Comparison of ENCODE assay signal across 14 cellular contexts in the genomic region with DNA sequence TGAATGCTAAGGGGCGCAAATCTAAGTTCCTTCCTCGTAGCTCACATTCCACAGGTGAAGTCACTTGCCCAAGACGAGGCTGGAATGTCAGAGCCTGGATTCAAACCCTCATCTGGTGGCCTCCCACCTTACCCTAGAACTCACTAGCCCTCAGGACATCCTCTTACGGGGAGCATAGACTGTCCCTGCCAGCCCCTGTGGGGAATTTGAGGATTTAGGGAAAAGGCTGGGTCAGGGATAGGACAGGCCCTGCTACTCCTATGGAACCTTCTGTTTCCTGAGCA. TPM values are rescaled to one million over a fixed set of nuclear protein-coding genes. Genes with fewer than 3 reads are reported as not detected.
DNase-seq lines count a peak whose midpoint lies in the region; ATAC-seq, FAIRE-seq and TF ChIP-seq lines count a peak whose summit lies in the region.
"Had no signal": no experiment of that assay in that cellular context is flagged by ENCODE, and none has a peak within 500 bp of the region (broad histone marks: within the 10 kb centered on the region; RNA-seq: fewer than 3 reads in every experiment).

No MANE protein-coding gene starts in this region.

- no peak for TF ChIP-seq CTCF in right lobe of liver (IDR thresholded peaks at IDR 0.05)
- no peak for TF ChIP-seq CTCF in HepG2 (CRISPR knock-in tag; IDR thresholded peaks at IDR 0.05)
- TF ChIP-seq CTCF in left ventricle myocardium inferior (IDR thresholded peaks at IDR 0.05; ENCODE audit: borderline replicate concordance), result no peak
- no peak for TF ChIP-seq CTCF in parathyroid adenoma (IDR thresholded peaks at IDR 0.05)

- H3K4me3 ChIP-seq in right lobe of liver (no peak overlapping the region), HepG2 (replicated peaks in 1 of 3; ENCODE audit: insufficient read depth in 1 of 3, low read depth in 2 of 3, low read length in 3 of 3) (no peak overlapping the region), left ventricle myocardium inferior (no peak overlapping the region), parathyroid adenoma (ENCODE audit: low read depth, low read length) (no peak overlapping the region), aorta (ENCODE audit: low read length in 2 of 2) (no peak overlapping the region)
- H3K4me3 ChIP-seq: HAP-1 had no signal

- H3K79me2 ChIP-seq in HepG2 (ENCODE audit: insufficient read depth, low read length), result no peaks in the 10 kb centered on the region
- H3K79me2 ChIP-seq in parathyroid adenoma, result peaks cover 32% of the 10 kb centered on the region

- H3K4me1 ChIP-seq in right lobe of liver (peaks cover 0 to 31% (median 19%) of the 10 kb centered on the region in 4 donors), HepG2 (ENCODE audit: insufficient read depth, low read length) (no peaks in the 10 kb centered on the region), left ventricle myocardium inferior (peaks cover 83% of the 10 kb centered on the region), parathyroid adenoma (peaks cover 20% of the 10 kb centered on the region), aorta (ENCODE audit: control insufficient read depth in 1 of 2, insufficient read depth in 2 of 2, low read length in 2 of 2) (peaks cover 0 to 4% of the 10 kb centered on the region in 2 donors)

- H3K9ac ChIP-seq in HepG2 (ENCODE audit: insufficient read depth, low read depth, low read length) (no peak overlapping the region), parathyroid adenoma (no peak overlapping the region)

- H3K27me3 ChIP-seq in right lobe of liver, result no peaks in the 10 kb centered on the region
- no peaks in the 10 kb centered on the region for H3K27me3 ChIP-seq in HepG2 (ENCODE audit: control insufficient read depth in 1 of 2, insufficient read depth in 2 of 2, low read length in 2 of 2)
- no peaks in the 10 kb centered on the region for H3K27me3 ChIP-seq in left ventricle myocardium inferior (ENCODE audit: low read depth)
- no peaks in the 10 kb centered on the region for H3K27me3 ChIP-seq in parathyroid adenoma (ENCODE audit: control insufficient read depth, insufficient read depth, low read length)
- no peaks in the 10 kb centered on the region for H3K27me3 ChIP-seq in aorta (ENCODE audit: control insufficient read depth in 1 of 2, insufficient read depth in 2 of 2, low read length in 1 of 2)

- FAIRE-seq in HepG2 (lab: Jason Lieb, UNC), result no peak
- FAIRE-seq: bronchial epithelial cell had no signal

- intact Hi-C loops in right lobe of liver (cut with DNase I), result no loop called here
- intact Hi-C loops in HepG2 (cut with micrococcal nuclease; ENCODE audit: unreplicated experiment), result no loop called here
- intact Hi-C loops in left ventricle myocardium inferior (cut with micrococcal nuclease), result no loop called here
- intact Hi-C loops in aorta (cut with DNase I), result no loop called here

- TF ChIP-seq EP300 in HepG2 (IDR thresholded peaks at IDR 0.05; ENCODE audit: low read depth in 2 of 2, low read length in 2 of 2) (no peak), HepG2 (CRISPR knock-in tag; IDR thresholded peaks at IDR 0.05; ENCODE audit: borderline replicate concordance) (no peak)

- ATAC-seq in right lobe of liver (no peak), HepG2 (no peak), aorta (ENCODE audit: low FRiP score) (peak; percentile 4), HG02938 (IDR thresholded peaks at IDR 0.05; ENCODE audit: unreplicated experiment) (no peak)

- peak overlapping the region in 2 of 3 donors; percentile 57 to 69 for H3K27ac ChIP-seq in right lobe of liver
- H3K27ac ChIP-seq in HepG2 (ENCODE audit: extremely low read length, insufficient read depth, low read length), result no peak overlapping the region
- H3K27ac ChIP-seq in left ventricle myocardium inferior (replicated peaks), result peak overlapping the region; percentile 74
- H3K27ac ChIP-seq in parathyroid adenoma, result peak overlapping the region; percentile 12
- H3K27ac ChIP-seq in aorta (ENCODE audit: low read depth in 1 of 2, low read length in 2 of 2), result peak overlapping the region in 1 of 2 donors; percentile 16

- TF ChIP-seq POLR2A in right lobe of liver (IDR thresholded peaks at IDR 0.05), result no peak
- no peak for TF ChIP-seq POLR2A in HepG2 (IDR thresholded peaks at IDR 0.05; ENCODE audit: insufficient read depth in 1 of 2, low read depth in 2 of 2, low read length in 2 of 2)

- TF ChIP-seq RAD21 in HepG2 (CRISPR knock-in tag; IDR thresholded peaks at IDR 0.05), result no peak

- in situ Hi-C loops in HepG2 (cut with HindIII; ENCODE audit: extremely low pct_ligation_motif_present, low pct_unique_long_range_greater_than_20kb), result no loop called here

- BruUV-seq in HepG2 (replicated peaks; lab: Mats Ljungman, UMichigan), result no TSS peak

- DNase-seq in right lobe of liver (no peak), HepG2 (ENCODE audit: low spot score) (no peak), left ventricle myocardium inferior (no peak), aorta (no peak), DMS153 (lab: John Stamatoyannopoulos, UW) (no peak)
- DNase-seq in stimulated activated CD4-positive, alpha-beta T cell treated with anti-CD3 and anti-CD28 coated beads, Interleukin-2, amount 100 ng/mL, for 48 hours, result no peak
- DNase-seq: activated effector memory CD4-positive, alpha-beta T cell treated with anti-CD3 and anti-CD28 coated beads, Interleukin-2, amount 50 U/mL, for 16 hours; NCI-H1092 treated with DMSO at 0.1 percent for 48 hours; NCI-H226; retina had no signal

- H3K9me3 ChIP-seq in right lobe of liver (no peaks in the 10 kb centered on the region), HepG2 (ENCODE audit: low read length) (no peaks in the 10 kb centered on the region), left ventricle myocardium inferior (replicated peaks) (no peaks in the 10 kb centered on the region), parathyroid adenoma (ENCODE audit: control insufficient read depth, low read length) (no peaks in the 10 kb centered on the region), aorta (ENCODE audit: control insufficient read depth, low read length) (no peaks in the 10 kb centered on the region)
- H3K9me3 ChIP-seq: HAP-1 had no signal

- 100% methylated on average over 1 of the region's 4 CpGs for WGBS in right lobe of liver (ENCODE audit: insufficient coverage, low coverage, low lambda C conversion rate, missing lambda C conversion rate)
- 60% methylated on average over 2 of the region's 4 CpGs for WGBS in HepG2 (ENCODE audit: low lambda C conversion rate)
- 55 to 66% methylated on average over 4 of the region's 4 CpGs for WGBS in aorta, 2 donors

- H3K4me2 ChIP-seq in HepG2 (ENCODE audit: low read depth, low read length) (no peak overlapping the region), parathyroid adenoma (ENCODE audit: low read length) (no peak overlapping the region)

- no peak overlapping the region for H2AFZ ChIP-seq in HepG2 (ENCODE audit: low read length)
- H2AFZ ChIP-seq in parathyroid adenoma, result no peak overlapping the region

- H3K36me3 ChIP-seq in right lobe of liver (no peaks in the 10 kb centered on the region), HepG2 (replicated peaks in 1 of 2; ENCODE audit: control insufficient read depth in 1 of 2, insufficient read depth in 2 of 2, low read length in 2 of 2) (no peaks in the 10 kb centered on the region), left ventricle myocardium inferior (peaks cover 13% of the 10 kb centered on the region), parathyroid adenoma (ENCODE audit: control insufficient read depth, insufficient read depth, low read length) (no peaks in the 10 kb centered on the region), aorta (ENCODE audit: control insufficient read depth in 1 of 2, insufficient read depth in 2 of 2, low read length in 1 of 2) (peaks cover 0 to 4% of the 10 kb centered on the region in 2 donors)
- H3K36me3 ChIP-seq: HAP-1 had no signal

- CTCF ChIA-PET in HepG2 (lab: Yijun Ruan, JAX; ENCODE audit: low intra/inter-chr PET ratio, low total read pairs), result no interaction called here

- POLR2A ChIA-PET in HepG2 (lab: Yijun Ruan, JAX), result no interaction called here

- H4K20me1 ChIP-seq in HepG2 (ENCODE audit: insufficient read depth, low read length), result no peaks in the 10 kb centered on the region

TF ChIP-seq in HepG2, 621 proteins besides CTCF, POLR2A, EP300 and RAD21:
- no peak for TF ChIP-seq ZNF331 (CRISPR knock-in tag; IDR thresholded peaks at IDR 0.05)
- TF ChIP-seq SPEN (CRISPR knock-in tag; IDR thresholded peaks at IDR 0.05; ENCODE audit: low read depth), result no peak
- TF ChIP-seq ZNF468 (CRISPR knock-in tag; IDR thresholded peaks at IDR 0.05), result no peak
- no peak for TF ChIP-seq ZNF205 (CRISPR knock-in tag; IDR thresholded peaks at IDR 0.05)
- TF ChIP-seq CREM (IDR thresholded peaks at IDR 0.05), result no peak
- no peak for TF ChIP-seq CREM (CRISPR knock-in tag; IDR thresholded peaks at IDR 0.05)
- TF ChIP-seq RFX3 (CRISPR knock-in tag; IDR thresholded peaks at IDR 0.05), result no peak
- TF ChIP-seq ARNT (IDR thresholded peaks at IDR 0.05), result no peak
- no peak for TF ChIP-seq HDAC2 (CRISPR knock-in tag; IDR thresholded peaks at IDR 0.05)
- TF ChIP-seq MTF2 (CRISPR knock-in tag; IDR thresholded peaks at IDR 0.05; ENCODE audit: borderline replicate concordance), result no peak

RNA-seq across cellular contexts. Expression of gene IRF1, which starts 45.0 kb away (rescaled TPM):
- total RNA-seq in right lobe of liver (10 to 100 TPM; 23.9 to 38.3 (median 30.2) TPM), HepG2 (2016; rRNA removed; fragmentation: Illumina TruSeq; extraction: Trizol) (5.8 and 8.8 TPM in 2 replicates), left ventricle myocardium inferior (10.9 TPM), aorta (10 to 100 TPM; 26.8 to 36.1 TPM)
- 1.2 and 1.9 TPM in 2 replicates for total RNA-seq in HepG2 (2016; cell fraction: cytosol; rRNA removed; fragmentation: Illumina TruSeq; extraction: Trizol; ENCODE audit: low read depth)
- total RNA-seq in HepG2 (2016; cell fraction: insoluble cytoplasmic fraction; rRNA removed; fragmentation: Illumina TruSeq; extraction: Trizol), result 4.4 and 10.1 TPM in 2 replicates
- 2.5 and 3.3 TPM in 2 replicates for total RNA-seq in HepG2 (2016; cell fraction: membrane; rRNA removed; fragmentation: Illumina TruSeq; extraction: Trizol)
- total RNA-seq in HepG2 (2016; cell fraction: nucleus; rRNA removed; fragmentation: Illumina TruSeq; extraction: Trizol), result 14.5 and 19.2 TPM in 2 replicates
- polyA plus RNA-seq in HepG2 (2011; rRNA removed) (4.1 and 4.4 TPM in 2 replicates), aorta (10 to 100 TPM; 12.9 to 13.1 TPM)
- polyA plus RNA-seq in HepG2 (2011; cell fraction: cytosol; rRNA removed), result 4.7 and 4.8 TPM in 2 replicates
- polyA plus RNA-seq in HepG2 (2011; cell fraction: nucleus; rRNA removed), result 10.1 and 10.8 TPM in 2 replicates
- polyA plus RNA-seq in HepG2 (2012), result 3.4 and 4.0 TPM in 2 replicates
- 0.75 and 0.77 TPM in 2 replicates for polyA plus RNA-seq in HepG2 (2016; cell fraction: cytosol; fragmentation: Illumina TruSeq; extraction: Trizol; ENCODE audit: low read depth)
- 5.3 and 6.8 TPM in 2 replicates for polyA plus RNA-seq in HepG2 (2016; cell fraction: insoluble cytoplasmic fraction; fragmentation: Illumina TruSeq; extraction: Trizol; ENCODE audit: low read depth)
- polyA plus RNA-seq in HepG2 (2016; cell fraction: membrane; fragmentation: Illumina TruSeq; extraction: Trizol; ENCODE audit: low read depth), result 0.80 and 1.4 TPM in 2 replicates
- 8.7 and 9.9 TPM in 2 replicates for polyA plus RNA-seq in HepG2 (2016; cell fraction: nucleus; fragmentation: Illumina TruSeq; extraction: Trizol; ENCODE audit: insufficient read depth, low read depth)
- polyA minus RNA-seq in HepG2 (2011; rRNA and poly(A)+ RNA removed; ENCODE audit: low replicate concordance), result 24.0 and 36.4 TPM in 2 replicates
- polyA minus RNA-seq in HepG2 (2011; cell fraction: cytosol; rRNA and poly(A)+ RNA removed), result 4.7 and 7.5 TPM in 2 replicates
- 28.5 and 37.7 TPM in 2 replicates for polyA minus RNA-seq in HepG2 (2011; cell fraction: nucleus; rRNA and poly(A)+ RNA removed)
